Comparison of ENCODE assay signal across 20 cellular contexts in the genomic region with DNA sequence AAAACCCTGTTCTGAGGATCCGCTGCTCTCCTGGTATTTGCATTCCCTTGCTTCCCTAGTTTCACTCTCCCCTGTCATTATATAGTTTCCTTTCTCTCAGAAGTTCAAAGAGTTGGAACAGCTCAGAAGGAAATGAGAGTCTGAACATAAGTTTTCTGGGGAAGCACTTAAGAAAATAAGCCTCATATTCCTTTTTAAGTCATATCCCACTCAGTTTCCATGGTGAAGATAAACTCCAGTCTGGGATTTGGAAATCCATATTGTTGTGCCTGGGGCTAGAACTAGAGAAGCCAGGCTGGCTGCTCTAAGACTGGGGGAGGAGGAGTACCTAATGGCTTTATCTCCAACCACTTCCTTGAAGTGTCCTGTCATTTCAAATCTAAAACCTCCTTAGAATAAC.
"Had no signal": no experiment of that assay in that cellular context is flagged by ENCODE, and none has a peak within 500 bp of the region (broad histone marks: within the 10 kb centered on the region; RNA-seq: fewer than 3 reads in every experiment).

No MANE protein-coding gene starts in this region.

- H3K9me3 Mint-ChIP-seq: activated naive CD4-positive, alpha-beta T cell treated with anti-CD3 and anti-CD28 coated beads, Interleukin-2, amount 50 U/mL, for 72 hours; activated T-helper 17 cell treated with anti-CD3 and anti-CD28 coated beads, Interleukin-2, amount 50 U/mL, for 72 hours; central memory CD8-positive, alpha-beta T cell; natural killer cell had no signal

- H3K36me3 Mint-ChIP-seq: activated naive CD4-positive, alpha-beta T cell treated with anti-CD3 and anti-CD28 coated beads, Interleukin-2, amount 50 U/mL, for 72 hours; natural killer cell; stimulated activated naive B cell treated with anti-CD40 and anti-IgM and Interleukin-4, amounts not matched to agents 10 μg/mL and 1 μg/mL and 100 μg/mL, for 72 hours; type B pancreatic cell had no signal

- H3K4me3 Mint-ChIP-seq: activated T-helper 17 cell treated with anti-CD3 and anti-CD28 coated beads, Interleukin-2, amount 50 U/mL, for 72 hours; central memory CD8-positive, alpha-beta T cell; natural killer cell; stimulated activated naive B cell treated with anti-CD40 and anti-IgM and Interleukin-4, amounts not matched to agents 10 μg/mL and 1 μg/mL and 100 μg/mL, for 72 hours; type B pancreatic cell had no signal

- H3K27me3 Mint-ChIP-seq: progenitor cell of endocrine pancreas; stimulated activated naive B cell treated with anti-CD40 and anti-IgM and Interleukin-4, amounts not matched to agents 10 μg/mL and 1 μg/mL and 100 μg/mL, for 72 hours; type B pancreatic cell had no signal

- H3K36me3 ChIP-seq: left lung, vagina had no signal

- H3K27me3 ChIP-seq: foreskin keratinocyte, left lung, testis, vagina had no signal

- H3K9me3 ChIP-seq: testis, vagina had no signal

- H3K4me3 ChIP-seq: left lung, testis, vagina had no signal

- H3K4me1 Mint-ChIP-seq: activated T-helper 17 cell treated with anti-CD3 and anti-CD28 coated beads, Interleukin-2, amount 50 U/mL, for 72 hours; central memory CD8-positive, alpha-beta T cell; natural killer cell had no signal

- H3K27ac ChIP-seq: epithelial cell of prostate, foreskin keratinocyte, left lung, testis, vagina, VCaP had no signal

- DNase-seq: activated CD4-positive, alpha-beta T cell treated with anti-CD3 and anti-CD28 coated beads for 1 hour; activated T-cell treated with anti-CD3 and anti-CD28 coated beads, Interleukin-2, amount 50 U/mL, for 1 hour; hippocampal formation; kidney glomerular epithelial cell; left lung; midbrain; natural killer cell; stimulated activated CD4-positive, alpha-beta T cell treated with anti-CD3 and anti-CD28 coated beads, Interleukin-2, amount 100 ng/mL, for 48 hours; stimulated activated CD8-positive, alpha-beta memory T cell treated with anti-CD3 and anti-CD28 coated beads, Interleukin-4, amount 100 ng/mL, for 48 hours; stimulated activated naive B cell treated with anti-CD40 and anti-IgM and Interleukin-4, amounts not matched to agents 10 μg/mL and 1 μg/mL and 100 μg/mL, for 72 hours; testis had no signal

- H3K27ac Mint-ChIP-seq: activated naive CD4-positive, alpha-beta T cell treated with anti-CD3 and anti-CD28 coated beads, Interleukin-2, amount 50 U/mL, for 72 hours; activated T-helper 17 cell treated with anti-CD3 and anti-CD28 coated beads, Interleukin-2, amount 50 U/mL, for 72 hours; natural killer cell; progenitor cell of endocrine pancreas; stimulated activated naive B cell treated with anti-CD40 and anti-IgM and Interleukin-4, amounts not matched to agents 10 μg/mL and 1 μg/mL and 100 μg/mL, for 72 hours; type B pancreatic cell had no signal

- H3K4me1 ChIP-seq: foreskin keratinocyte, left lung, testis, vagina had no signal
